In genomic region chr2:64101141-64101591, GRCh38 we compare ENCODE assay signal across 10 cellular contexts. TPM values are rescaled to one million over a fixed set of nuclear protein-coding genes. Genes with fewer than 3 reads are reported as not detected.
DNase-seq lines count a peak whose midpoint lies in the region; ATAC-seq and TF ChIP-seq lines count a peak whose summit lies in the region.
"Had no signal": no experiment of that assay in that cellular context is flagged by ENCODE, and none has a peak within 500 bp of the region (broad histone marks: within the 10 kb centered on the region; RNA-seq: fewer than 3 reads in every experiment).

No MANE protein-coding gene starts in this region.

- DNase-seq in BJ (ENCODE audit: low read depth) (peak; percentile 8), amniotic epithelial cell (ENCODE audit: low read depth) (peak; percentile 65), SJCRH30 (no peak), COLO668 (lab: John Stamatoyannopoulos, UW; ENCODE audit: unreplicated experiment) (no peak)
- DNase-seq in stimulated activated CD8-positive, alpha-beta memory T cell treated with anti-CD3 and anti-CD28 coated beads, Interleukin-4, amount 100 ng/mL, for 48 hours, result no peak
- DNase-seq: amniotic stem cell, Peyer's patch had no signal

- no peaks in the 10 kb centered on the region; the same call in 1 of the 2 replicates for H3K9me3 ChIP-seq in SJCRH30 (replicated peaks)
- H3K9me3 ChIP-seq: Peyer's patch had no signal

- TF ChIP-seq CTCF in BJ (IDR thresholded peaks at IDR 0.05; ENCODE audit: insufficient read depth, low read depth, low read length), result no peak

- POLR2A ChIA-PET in BJ (lab: Charles Lee), result interaction anchor here (1.1 kb wide), 1 partner anchor 11 kb away, joined by 7 read pairs; no protein-coding TSS in a partner anchor

- H3K4me1 ChIP-seq in SJCRH30, result no peaks in the 10 kb centered on the region

- H3K27ac ChIP-seq in SJCRH30, result no peak overlapping the region

- H3K4me3 ChIP-seq in BJ (ENCODE audit: low read depth, low read length) (no peak overlapping the region), SJCRH30 (no peak overlapping the region)
- H3K4me3 ChIP-seq: Peyer's patch had no signal

- no peaks in the 10 kb centered on the region for H3K27me3 ChIP-seq in BJ (ENCODE audit: control insufficient read depth, insufficient read depth, low read length)
- H3K27me3 ChIP-seq in SJCRH30, result no peaks in the 10 kb centered on the region
- H3K27me3 ChIP-seq: Peyer's patch had no signal

- CTCF ChIA-PET in BJ (lab: Yijun Ruan, JAX), result no interaction called here

- H3K36me3 ChIP-seq in BJ (ENCODE audit: control insufficient read depth, insufficient read depth, low read length) (no peaks in the 10 kb centered on the region), SJCRH30 (peaks cover 59% of the 10 kb centered on the region)

- ATAC-seq in GM18909 (IDR thresholded peaks at IDR 0.05; ENCODE audit: poor library complexity, unreplicated experiment) (peak; percentile 41), HG03196 (IDR thresholded peaks at IDR 0.05; ENCODE audit: unreplicated experiment) (peak; percentile 41), HG03521 (IDR thresholded peaks at IDR 0.05; ENCODE audit: unreplicated experiment) (no peak)

RNA-seq across cellular contexts. Expression of gene PELI1, which starts 43.1 kb away (rescaled TPM):
- polyA plus RNA-seq in BJ (2011; rRNA removed), result 2.0 and 4.0 TPM in 2 replicates
- 2.0 and 2.6 TPM in 2 replicates for polyA minus RNA-seq in BJ (2011; rRNA and poly(A)+ RNA removed)
- total RNA-seq in SJCRH30 (2014; rRNA removed; shearing (Covaris generic)), result 45.8 and 48.4 TPM in 2 replicates

Comparison
In these comparisons a context has a peak if more than half of its experiments do, and no peak if none do; other contexts are left out.
1. DNase-seq: peak in BJ (single experiment) and amniotic epithelial cell (single experiment); none in SJCRH30 (0 of 2), COLO668 (single experiment) and stimulated activated CD8-positive, alpha-beta memory T cell treated with anti-CD3 and anti-CD28 coated beads, Interleukin-4, amount 100 ng/mL, for 48 hours (single experiment).